Comparison of ENCODE assay signal across 9 cellular contexts in the genomic region with DNA sequence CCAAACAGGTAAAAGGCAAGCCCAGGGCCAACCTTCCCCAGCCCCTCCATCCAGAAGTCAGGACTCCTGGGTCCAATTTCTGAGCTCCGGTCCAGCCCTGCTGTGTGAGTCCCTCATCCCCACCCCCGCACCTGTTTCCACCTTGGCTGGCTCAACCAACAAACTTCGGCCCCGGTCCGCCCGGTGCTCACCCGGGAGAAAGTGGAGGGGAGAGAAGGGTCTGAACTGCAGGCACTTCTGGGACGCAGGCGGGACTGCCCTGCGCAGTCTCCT. TPM values are rescaled to one million over a fixed set of nuclear protein-coding genes. Genes with fewer than 3 reads are reported as not detected.
DNase-seq lines count a peak whose midpoint lies in the region; ATAC-seq and TF ChIP-seq lines count a peak whose summit lies in the region.
"Had no signal": no experiment of that assay in that cellular context is flagged by ENCODE, and none has a peak within 500 bp of the region (broad histone marks: within the 10 kb centered on the region; RNA-seq: fewer than 3 reads in every experiment).

No MANE protein-coding gene starts in this region.

- peaks cover 26% of the 10 kb centered on the region for H3K4me1 Mint-ChIP-seq in T-helper 17 cell
- peaks cover 66% of the 10 kb centered on the region for H3K4me1 Mint-ChIP-seq in stimulated activated effector memory CD8-positive, alpha-beta T cell treated with anti-CD3 and anti-CD28 coated beads, Interleukin-12 subunit alpha, Interleukin-12 subunit beta, amount 100 ng/mL, for 72 hours

- H3K4me1 ChIP-seq in HAP-1 (peaks cover 8% of the 10 kb centered on the region), left ventricle myocardium inferior (peaks cover 66% of the 10 kb centered on the region)

- peak; percentile 17 for ATAC-seq in T-helper 17 cell
- ATAC-seq in stimulated activated effector memory CD8-positive, alpha-beta T cell treated with anti-CD3 and anti-CD28 coated beads, Interleukin-12 subunit alpha, Interleukin-12 subunit beta, amount 100 ng/mL, for 72 hours = peak; percentile 37
- no peak for ATAC-seq in HG02798 (IDR thresholded peaks at IDR 0.05; ENCODE audit: poor library complexity, unreplicated experiment)
- ATAC-seq in GM21619 (IDR thresholded peaks at IDR 0.05; ENCODE audit: unreplicated experiment) = no peak

- intact Hi-C loops in left ventricle myocardium inferior (cut with micrococcal nuclease) = no loop called here

- no peaks in the 10 kb centered on the region for H3K9me3 Mint-ChIP-seq in stimulated activated effector memory CD8-positive, alpha-beta T cell treated with anti-CD3 and anti-CD28 coated beads, Interleukin-12 subunit alpha, Interleukin-12 subunit beta, amount 100 ng/mL, for 72 hours

- in situ Hi-C loops in HAP-1 (cut with MboI; ENCODE audit: low sequenced_read_pairs) = no loop called here

- DNase-seq in HAP-1 (ENCODE audit: low spot score in 2 of 2) (peak in 1 of 2 experiments; percentile 38), T-helper 17 cell (no peak), left ventricle myocardium inferior (no peak), pons (ENCODE audit: low spot score) (no peak), glomerular visceral epithelial cell (ENCODE audit: extremely low spot score) (no peak)
- DNase-seq in stimulated activated effector memory CD8-positive, alpha-beta T cell treated with anti-CD3 and anti-CD28 coated beads, Interleukin-12 subunit alpha, Interleukin-12 subunit beta, amount 100 ng/mL, for 72 hours (ENCODE audit: low spot score in 2 of 2) = no peak

- H3K4me3 ChIP-seq in HAP-1 (peak overlapping the region; percentile 67), left ventricle myocardium inferior (peak overlapping the region; percentile 76)

- H3K36me3 ChIP-seq in HAP-1 (replicated peaks) = no peaks in the 10 kb centered on the region
- H3K36me3 ChIP-seq in left ventricle myocardium inferior = no peaks in the 10 kb centered on the region

- H3K27ac ChIP-seq in left ventricle myocardium inferior (replicated peaks) = peak overlapping the region; percentile 97

- no peaks in the 10 kb centered on the region for H3K36me3 Mint-ChIP-seq in T-helper 17 cell (ENCODE audit: low read depth)
- peaks cover 31% of the 10 kb centered on the region for H3K36me3 Mint-ChIP-seq in stimulated activated effector memory CD8-positive, alpha-beta T cell treated with anti-CD3 and anti-CD28 coated beads, Interleukin-12 subunit alpha, Interleukin-12 subunit beta, amount 100 ng/mL, for 72 hours

- H3K27ac Mint-ChIP-seq in T-helper 17 cell = peak overlapping the region; percentile 60
- H3K27ac Mint-ChIP-seq in stimulated activated effector memory CD8-positive, alpha-beta T cell treated with anti-CD3 and anti-CD28 coated beads, Interleukin-12 subunit alpha, Interleukin-12 subunit beta, amount 100 ng/mL, for 72 hours = peak overlapping the region; percentile 97

- H3K27me3 Mint-ChIP-seq in T-helper 17 cell = no peaks in the 10 kb centered on the region

- H3K27me3 ChIP-seq in HAP-1 (ENCODE audit: low read depth) = no peaks in the 10 kb centered on the region
- H3K27me3 ChIP-seq in left ventricle myocardium inferior (ENCODE audit: low read depth) = no peaks in the 10 kb centered on the region

- H3K4me3 Mint-ChIP-seq in T-helper 17 cell = peak overlapping the region; percentile 88
- peak overlapping the region; percentile 91 for H3K4me3 Mint-ChIP-seq in stimulated activated effector memory CD8-positive, alpha-beta T cell treated with anti-CD3 and anti-CD28 coated beads, Interleukin-12 subunit alpha, Interleukin-12 subunit beta, amount 100 ng/mL, for 72 hours

- H3K9me3 ChIP-seq in HAP-1 (no peaks in the 10 kb centered on the region), T-helper 17 cell (ENCODE audit: control insufficient read depth, low read length, poor library complexity, severe bottlenecking) (no peaks in the 10 kb centered on the region), left ventricle myocardium inferior (replicated peaks) (no peaks in the 10 kb centered on the region)

- no peak for TF ChIP-seq CTCF in left ventricle myocardium inferior (IDR thresholded peaks at IDR 0.05; ENCODE audit: borderline replicate concordance)

RNA-seq across cellular contexts. Expression of a gene that starts 0.5 kb away (rescaled TPM):
- total RNA-seq in T-helper 17 cell (10 to 100 TPM; 38.3 to 48.7 TPM), left ventricle myocardium inferior (13.8 TPM)

RNA-seq across cellular contexts. Expression of a gene that starts 33.3 kb away (rescaled TPM):
- total RNA-seq in T-helper 17 cell (not detected), left ventricle myocardium inferior (not detected)
- total RNA-seq: subcutaneous adipose tissue had no signal

RNA-seq across cellular contexts. Expression of a gene that starts 36.8 kb away (rescaled TPM):
- total RNA-seq in T-helper 17 cell (not detected), left ventricle myocardium inferior (24.1 TPM)

RNA-seq across cellular contexts. Expression of a gene that starts 39.2 kb away (rescaled TPM):
- 1 to 10 TPM in 1 of 2 donors, not detected in 1; 1.1 TPM for total RNA-seq in T-helper 17 cell
- 3.9 TPM for total RNA-seq in left ventricle myocardium inferior

RNA-seq across cellular contexts. Expression of a gene that starts 47.7 kb away (rescaled TPM):
- total RNA-seq in T-helper 17 cell (10 to 100 TPM; 29.1 to 38.9 TPM), left ventricle myocardium inferior (35.7 TPM)

Comparison
In these comparisons a context has a peak if more than half of its experiments do, and no peak if none do; other contexts are left out.
1. ATAC-seq: peak in T-helper 17 cell (single experiment) and stimulated activated effector memory CD8-positive, alpha-beta T cell treated with anti-CD3 and anti-CD28 coated beads, Interleukin-12 subunit alpha, Interleukin-12 subunit beta, amount 100 ng/mL, for 72 hours (single experiment); none in HG02798 (single experiment) and GM21619 (single experiment).
2. RNA of a gene that starts 36.8 kb away (total RNA-seq): 24.1 TPM in left ventricle myocardium inferior (single experiment); not detected in T-helper 17 cell; every median in the first group is over 10 times any median in the second.